Comparison of ENCODE assay signal across 8 cellular contexts in the genomic region with DNA sequence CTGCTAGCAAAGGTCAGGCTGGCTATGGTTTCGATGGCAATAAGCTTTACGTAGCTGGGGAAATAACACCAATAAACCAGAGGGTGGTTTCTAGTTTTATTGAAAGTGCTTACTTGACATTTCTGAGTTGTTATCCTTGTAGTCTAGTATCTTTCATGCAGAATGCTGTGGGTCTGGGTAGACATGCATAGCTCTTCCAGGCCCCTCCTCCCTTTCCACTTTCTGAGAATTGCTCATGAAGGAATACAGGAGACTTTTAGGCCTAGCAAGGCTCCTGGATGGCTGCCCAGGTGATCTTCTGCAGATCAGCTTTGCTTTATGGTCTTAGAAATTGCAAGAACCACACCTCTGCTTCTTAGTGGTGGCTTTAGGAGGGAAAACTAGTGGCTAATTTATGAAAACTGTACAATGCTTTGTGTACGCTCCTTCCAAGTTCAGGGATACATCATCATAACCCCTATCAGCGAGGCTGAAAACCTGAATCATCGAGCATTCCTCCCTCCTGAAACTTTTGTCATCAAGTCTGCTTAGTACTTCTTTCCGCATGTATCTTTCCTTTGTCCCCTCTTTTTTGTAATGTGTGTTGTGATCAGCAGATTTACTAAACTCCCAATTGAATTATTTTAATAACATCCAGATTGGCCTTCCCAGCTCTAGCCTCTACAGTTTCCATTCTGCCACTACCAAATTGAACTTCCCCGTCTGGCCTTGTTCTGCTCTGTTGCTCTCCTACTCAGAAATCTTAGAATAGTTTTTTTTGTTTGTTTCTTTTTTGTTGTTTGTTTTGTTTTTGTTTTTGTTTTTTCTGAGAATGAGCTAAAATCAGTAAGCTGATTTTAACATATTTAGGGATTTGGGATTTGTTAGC.
A peak's percentile ranks its signal among the peaks of the same experiment; 100 is the strongest.
DNase-seq lines count a peak whose midpoint lies in the region; ATAC-seq and TF ChIP-seq lines count a peak whose summit lies in the region.

No MANE protein-coding gene starts in this region.

- H3K4me1 Mint-ChIP-seq in activated CD4-positive, alpha-beta memory T cell treated with anti-CD3 and anti-CD28 coated beads for 36 hours (ENCODE audit: low read depth) = peaks cover 32% of the 10 kb centered on the region
- peaks cover 23% of the 10 kb centered on the region for H3K4me1 Mint-ChIP-seq in activated CD4-positive, alpha-beta memory T cell treated with anti-CD3 and anti-CD28 coated beads, Interleukin-2, amount 10 ng/mL, durations not matched to agents 7 days and 5 days
- peaks cover 38% of the 10 kb centered on the region for H3K4me1 Mint-ChIP-seq in activated T-helper 17 cell treated with anti-CD3 and anti-CD28 coated beads, Interleukin-2, amount 50 U/mL, for 72 hours

- H2BK5ac ChIP-seq in mesenchymal stem cell (ENCODE audit: low read depth, low read length, poor library complexity, severe bottlenecking) = no peak overlapping the region

- H3K14ac ChIP-seq in mesenchymal stem cell (ENCODE audit: low read length in 2 of 2) = no peak overlapping the region

- no peak overlapping the region for H3K4ac ChIP-seq in mesenchymal stem cell (ENCODE audit: low read depth in 1 of 2, low read length in 2 of 2)

- POLR2A ChIA-PET in activated CD4-positive, alpha-beta memory T cell treated with anti-CD3 and anti-CD28 coated beads for 36 hours (lab: Charles Lee) = interaction anchor here (0.8 to 1.2 kb wide), 2 partner anchors 9 to 10 kb away, joined by 3 to 4 read pairs; no protein-coding TSS in a partner anchor
- POLR2A ChIA-PET in activated CD4-positive, alpha-beta memory T cell treated with anti-CD3 and anti-CD28 coated beads, Interleukin-2, amount 10 ng/mL, durations not matched to agents 7 days and 5 days (lab: Charles Lee) = interaction anchor here (0.6 to 2.2 kb wide), 3 partner anchors 9 to 499 kb away, joined by 3 to 8 read pairs (median 4); no protein-coding TSS in a partner anchor

- H3K27me3 ChIP-seq in mesenchymal stem cell (ENCODE audit: control insufficient read depth in 1 of 2, insufficient read depth in 1 of 2, low read length in 2 of 2) (no peaks in the 10 kb centered on the region), suprapubic skin (no peaks in the 10 kb centered on the region)

- no peak overlapping the region for H3K4me3 Mint-ChIP-seq in activated CD4-positive, alpha-beta memory T cell treated with anti-CD3 and anti-CD28 coated beads for 36 hours
- H3K4me3 Mint-ChIP-seq in activated CD4-positive, alpha-beta memory T cell treated with anti-CD3 and anti-CD28 coated beads, Interleukin-2, amount 10 ng/mL, durations not matched to agents 7 days and 5 days = no peak overlapping the region
- H3K4me3 Mint-ChIP-seq in activated T-helper 17 cell treated with anti-CD3 and anti-CD28 coated beads, Interleukin-2, amount 50 U/mL, for 72 hours = peak overlapping the region; percentile 59

- TF ChIP-seq EP300 in suprapubic skin (IDR thresholded peaks at IDR 0.05) = no peak

- no peak overlapping the region for H2BK15ac ChIP-seq in mesenchymal stem cell (ENCODE audit: low read depth, poor library complexity, severe bottlenecking)

- H2AFZ ChIP-seq in mesenchymal stem cell (ENCODE audit: low read depth, low read length) = no peak overlapping the region

- H3K4me1 ChIP-seq in mesenchymal stem cell (ENCODE audit: control insufficient read depth, insufficient read depth, low read depth, low read length) (peaks cover 8% of the 10 kb centered on the region), suprapubic skin (peaks cover 30% of the 10 kb centered on the region)

- peak overlapping the region; percentile 29 for H3K27ac Mint-ChIP-seq in activated CD4-positive, alpha-beta memory T cell treated with anti-CD3 and anti-CD28 coated beads for 36 hours
- no peak overlapping the region for H3K27ac Mint-ChIP-seq in activated CD4-positive, alpha-beta memory T cell treated with anti-CD3 and anti-CD28 coated beads, Interleukin-2, amount 10 ng/mL, durations not matched to agents 7 days and 5 days
- peak overlapping the region; percentile 79 for H3K27ac Mint-ChIP-seq in activated T-helper 17 cell treated with anti-CD3 and anti-CD28 coated beads, Interleukin-2, amount 50 U/mL, for 72 hours

- no peak overlapping the region for H3K4me3 ChIP-seq in mesenchymal stem cell (ENCODE audit: insufficient read depth in 1 of 2, low read depth in 1 of 2, low read length in 2 of 2)
- no peak overlapping the region for H3K4me3 ChIP-seq in suprapubic skin

- H3K23ac ChIP-seq in mesenchymal stem cell (ENCODE audit: low read length in 2 of 2) = no peak overlapping the region

- H3K18ac ChIP-seq in mesenchymal stem cell (ENCODE audit: low read depth in 1 of 2, low read length in 2 of 2) = no peak overlapping the region

- H3K9me3 ChIP-seq in mesenchymal stem cell (ENCODE audit: control insufficient read depth, low read length) (no peaks in the 10 kb centered on the region), suprapubic skin (no peaks in the 10 kb centered on the region)

- TF ChIP-seq POLR2A in suprapubic skin (IDR thresholded peaks at IDR 0.05) = no peak

- 96% methylated on average over 4 of the region's 7 CpGs for WGBS in mesenchymal stem cell
- WGBS in suprapubic skin = 78% methylated on average over 7 of the region's 7 CpGs

- no peaks in the 10 kb centered on the region for H3K36me3 ChIP-seq in mesenchymal stem cell (ENCODE audit: control insufficient read depth in 1 of 2, insufficient read depth in 2 of 2, low read depth in 1 of 2, low read length in 2 of 2)
- H3K36me3 ChIP-seq in suprapubic skin = no peaks in the 10 kb centered on the region

- H3K4me2 ChIP-seq in mesenchymal stem cell (ENCODE audit: low read length, poor library complexity, severe bottlenecking) = no peak overlapping the region

- H3K9ac ChIP-seq in mesenchymal stem cell (ENCODE audit: low read length) = peak overlapping the region; percentile 59

- no peak overlapping the region for H4K8ac ChIP-seq in mesenchymal stem cell (ENCODE audit: low read length)

- ATAC-seq in activated T-helper 17 cell treated with anti-CD3 and anti-CD28 coated beads, Interleukin-2, amount 50 U/mL, for 72 hours (replicated peaks) = peak; percentile 62

- H3K36me3 Mint-ChIP-seq in activated CD4-positive, alpha-beta memory T cell treated with anti-CD3 and anti-CD28 coated beads for 36 hours = no peaks in the 10 kb centered on the region
- no peaks in the 10 kb centered on the region for H3K36me3 Mint-ChIP-seq in activated CD4-positive, alpha-beta memory T cell treated with anti-CD3 and anti-CD28 coated beads, Interleukin-2, amount 10 ng/mL, durations not matched to agents 7 days and 5 days (ENCODE audit: low read depth)
- H3K36me3 Mint-ChIP-seq in activated T-helper 17 cell treated with anti-CD3 and anti-CD28 coated beads, Interleukin-2, amount 50 U/mL, for 72 hours (ENCODE audit: low read depth) = no peaks in the 10 kb centered on the region

- H2BK12ac ChIP-seq in mesenchymal stem cell (ENCODE audit: low read length in 2 of 2) = no peak overlapping the region

- no peak overlapping the region for H4K91ac ChIP-seq in mesenchymal stem cell (ENCODE audit: low read length)

- intact Hi-C loops in activated CD4-positive, alpha-beta memory T cell treated with anti-CD3 and anti-CD28 coated beads for 36 hours (cut with micrococcal nuclease) = no loop called here

- H2BK120ac ChIP-seq in mesenchymal stem cell (ENCODE audit: low read depth, low read length) = no peak overlapping the region

- no peak for TF ChIP-seq CTCF in suprapubic skin (IDR thresholded peaks at IDR 0.05)

- no peaks in the 10 kb centered on the region for H3K27me3 Mint-ChIP-seq in activated CD4-positive, alpha-beta memory T cell treated with anti-CD3 and anti-CD28 coated beads for 36 hours
- no peaks in the 10 kb centered on the region for H3K27me3 Mint-ChIP-seq in activated CD4-positive, alpha-beta memory T cell treated with anti-CD3 and anti-CD28 coated beads, Interleukin-2, amount 10 ng/mL, durations not matched to agents 7 days and 5 days
- H3K27me3 Mint-ChIP-seq in activated T-helper 17 cell treated with anti-CD3 and anti-CD28 coated beads, Interleukin-2, amount 50 U/mL, for 72 hours = no peaks in the 10 kb centered on the region

- H3K9me3 Mint-ChIP-seq in activated CD4-positive, alpha-beta memory T cell treated with anti-CD3 and anti-CD28 coated beads for 36 hours = no peaks in the 10 kb centered on the region
- no peaks in the 10 kb centered on the region for H3K9me3 Mint-ChIP-seq in activated CD4-positive, alpha-beta memory T cell treated with anti-CD3 and anti-CD28 coated beads, Interleukin-2, amount 10 ng/mL, durations not matched to agents 7 days and 5 days
- no peaks in the 10 kb centered on the region for H3K9me3 Mint-ChIP-seq in activated T-helper 17 cell treated with anti-CD3 and anti-CD28 coated beads, Interleukin-2, amount 50 U/mL, for 72 hours

- no peak for DNase-seq in activated CD4-positive, alpha-beta memory T cell treated with anti-CD3 and anti-CD28 coated beads for 36 hours
- no peak for DNase-seq in activated CD4-positive, alpha-beta memory T cell treated with anti-CD3 and anti-CD28 coated beads, Interleukin-2, amount 10 ng/mL, durations not matched to agents 7 days and 5 days
- DNase-seq in mesenchymal stem cell = no peak
- no peak for DNase-seq in suprapubic skin (ENCODE audit: low spot score in 2 of 2)
- no peak for DNase-seq in NCI-H446 treated with DMSO at 0.1 percent for 48 hours (lab: John Stamatoyannopoulos, UW)
- DNase-seq in activated CD8-positive, alpha-beta memory T cell treated with anti-CD3 and anti-CD28 coated beads, Interleukin-2, amount 50 U/mL, for 48 hours = no peak
- DNase-seq in A172 (ENCODE audit: low spot score) = no peak

- CTCF ChIA-PET in activated CD4-positive, alpha-beta memory T cell treated with anti-CD3 and anti-CD28 coated beads for 36 hours (lab: Charles Lee) = interaction anchor here (0.5 to 0.9 kb wide), 6 partner anchors 196 to 1013 kb away, joined by 3 read pairs; no protein-coding TSS in a partner anchor
- CTCF ChIA-PET in activated CD4-positive, alpha-beta memory T cell treated with anti-CD3 and anti-CD28 coated beads, Interleukin-2, amount 10 ng/mL, durations not matched to agents 7 days and 5 days (lab: Charles Lee) = interaction anchor here (0.9 to 2.8 kb wide), 5 partner anchors 9 to 552 kb away, joined by 3 to 9 read pairs (median 3); no protein-coding TSS in a partner anchor

- H2AK5ac ChIP-seq in mesenchymal stem cell (ENCODE audit: low read length, severe bottlenecking) = peak overlapping the region; percentile 10

- H3K79me1 ChIP-seq in mesenchymal stem cell (replicated peaks; ENCODE audit: low read length, poor library complexity, severe bottlenecking) = no peaks in the 10 kb centered on the region

- no peak overlapping the region for H3K27ac ChIP-seq in mesenchymal stem cell (ENCODE audit: low read length, poor library complexity, severe bottlenecking)
- H3K27ac ChIP-seq in suprapubic skin = peak overlapping the region; percentile 25
